In the genomic region with DNA sequence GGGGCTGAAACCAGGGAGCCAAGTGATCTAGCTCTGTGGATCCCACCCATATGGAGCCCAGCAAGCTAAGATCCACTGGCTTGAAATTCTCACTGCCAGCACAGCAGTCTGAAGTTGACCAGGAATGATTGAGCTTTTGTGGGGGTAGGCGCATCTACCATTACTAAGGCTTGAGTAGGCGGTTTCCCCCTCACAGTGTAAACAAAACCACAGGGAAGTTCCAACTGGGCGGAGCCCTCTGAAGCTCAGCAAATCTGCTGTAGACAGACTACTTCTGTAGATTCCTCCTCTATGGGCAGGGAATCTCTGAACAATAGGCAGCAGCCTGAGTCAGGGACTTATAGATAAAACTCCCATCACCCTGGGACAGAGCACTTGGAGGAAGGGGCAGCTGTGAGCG, we compare ENCODE assay signal across 10 cellular contexts.
DNase-seq lines count a peak whose midpoint lies in the region; ATAC-seq and TF ChIP-seq lines count a peak whose summit lies in the region.
"Had no signal": no experiment of that assay in that cellular context is flagged by ENCODE, and none has a peak within 500 bp of the region (broad histone marks: within the 10 kb centered on the region; RNA-seq: fewer than 3 reads in every experiment).

No MANE protein-coding gene starts in this region.

- 83% methylated on average over 4 of the region's 4 CpGs for WGBS in HUES64

- peaks cover 3% of the 10 kb centered on the region for H3K4me1 Mint-ChIP-seq in activated CD8-positive, alpha-beta T cell treated with anti-CD3 and anti-CD28 coated beads for 36 hours (ENCODE audit: low read depth)
- no peaks in the 10 kb centered on the region for H3K4me1 Mint-ChIP-seq in activated CD8-positive, alpha-beta T cell treated with anti-CD3 and anti-CD28 coated beads, Interleukin-2, amount 10 ng/mL, durations not matched to agents 7 days and 5 days (ENCODE audit: low read depth)

- POLR2A ChIA-PET in activated CD8-positive, alpha-beta T cell treated with anti-CD3 and anti-CD28 coated beads for 36 hours (lab: Charles Lee): no interaction called here
- POLR2A ChIA-PET in activated CD8-positive, alpha-beta T cell treated with anti-CD3 and anti-CD28 coated beads, Interleukin-2, amount 10 ng/mL, durations not matched to agents 7 days and 5 days (lab: Charles Lee): no interaction called here

- peak; percentile 48 for DNase-seq in activated CD8-positive, alpha-beta T cell treated with anti-CD3 and anti-CD28 coated beads for 36 hours
- no peak for DNase-seq in activated CD8-positive, alpha-beta T cell treated with anti-CD3 and anti-CD28 coated beads, Interleukin-2, amount 10 ng/mL, durations not matched to agents 7 days and 5 days
- peak; percentile 29 for DNase-seq in astrocyte of the hippocampus (ENCODE audit: low read depth, low spot score)
- DNase-seq in renal cortical epithelial cell (ENCODE audit: low read depth): peak; percentile 66
- no peak for DNase-seq in gastrocnemius medialis
- DNase-seq in COLO829 (ENCODE audit: low spot score): no peak
- DNase-seq in SKM-1 treated with dmso at 0.1 percent for 144 hours (lab: John Stamatoyannopoulos, UW; ENCODE audit: unreplicated experiment): no peak
- DNase-seq: NCI-H1694 treated with DMSO at 0.1 percent for 48 hours had no signal

- H3K4me3 ChIP-seq in HUES64 (ENCODE audit: low read length): no peak overlapping the region
- H3K4me3 ChIP-seq in gastrocnemius medialis: no peak overlapping the region
- H3K4me3 ChIP-seq: SK-N-MC had no signal

- peaks cover 1% of the 10 kb centered on the region for H3K27me3 Mint-ChIP-seq in activated CD8-positive, alpha-beta T cell treated with anti-CD3 and anti-CD28 coated beads for 36 hours
- H3K27me3 Mint-ChIP-seq in activated CD8-positive, alpha-beta T cell treated with anti-CD3 and anti-CD28 coated beads, Interleukin-2, amount 10 ng/mL, durations not matched to agents 7 days and 5 days (ENCODE audit: low read depth): no peaks in the 10 kb centered on the region

- H3K4me3 Mint-ChIP-seq in activated CD8-positive, alpha-beta T cell treated with anti-CD3 and anti-CD28 coated beads for 36 hours: no peak overlapping the region
- no peak overlapping the region for H3K4me3 Mint-ChIP-seq in activated CD8-positive, alpha-beta T cell treated with anti-CD3 and anti-CD28 coated beads, Interleukin-2, amount 10 ng/mL, durations not matched to agents 7 days and 5 days

- H3K27ac ChIP-seq in HUES64 (ENCODE audit: low read depth, low read length) (no peak overlapping the region), gastrocnemius medialis (no peak overlapping the region)
- H3K27ac ChIP-seq: SK-N-MC had no signal

- H3K27me3 ChIP-seq in HUES64 (ENCODE audit: insufficient read depth, low read length): no peaks in the 10 kb centered on the region
- no peaks in the 10 kb centered on the region for H3K27me3 ChIP-seq in gastrocnemius medialis

- no peak overlapping the region for H3K27ac Mint-ChIP-seq in activated CD8-positive, alpha-beta T cell treated with anti-CD3 and anti-CD28 coated beads for 36 hours
- no peak overlapping the region for H3K27ac Mint-ChIP-seq in activated CD8-positive, alpha-beta T cell treated with anti-CD3 and anti-CD28 coated beads, Interleukin-2, amount 10 ng/mL, durations not matched to agents 7 days and 5 days

- peaks cover 10% of the 10 kb centered on the region for H3K9me3 Mint-ChIP-seq in activated CD8-positive, alpha-beta T cell treated with anti-CD3 and anti-CD28 coated beads for 36 hours
- H3K9me3 Mint-ChIP-seq in activated CD8-positive, alpha-beta T cell treated with anti-CD3 and anti-CD28 coated beads, Interleukin-2, amount 10 ng/mL, durations not matched to agents 7 days and 5 days (ENCODE audit: insufficient read depth): no peaks in the 10 kb centered on the region

- no peak for TF ChIP-seq POLR2A in gastrocnemius medialis (IDR thresholded peaks at IDR 0.05)

- H3K4me1 ChIP-seq in HUES64 (ENCODE audit: insufficient read depth, low read length) (0 out of 2 replicates have a peak, but pooled peaks cover 6% of the 10 kb centered on the region), gastrocnemius medialis (no peaks in the 10 kb centered on the region)

- no peak for TF ChIP-seq CTCF in activated CD8-positive, alpha-beta T cell treated with anti-CD3 and anti-CD28 coated beads for 36 hours (IDR thresholded peaks at IDR 0.05)
- no peak for TF ChIP-seq CTCF in gastrocnemius medialis (IDR thresholded peaks at IDR 0.05 in 4 of 5, conservative IDR thresholded peaks at IDR 0.05 in 1 of 5)

- in situ Hi-C loops in gastrocnemius medialis (cut with MboI; ENCODE audit: low sequenced_read_pairs in 4 of 4): no loop called here

- H3K9me3 ChIP-seq in HUES64 (ENCODE audit: insufficient read depth, low read depth, low read length) (no peaks in the 10 kb centered on the region), gastrocnemius medialis (no peaks in the 10 kb centered on the region)

- H3K36me3 ChIP-seq in HUES64 (ENCODE audit: insufficient read depth, low read length) (no peaks in the 10 kb centered on the region), gastrocnemius medialis (no peaks in the 10 kb centered on the region)

- no peaks in the 10 kb centered on the region for H3K36me3 Mint-ChIP-seq in activated CD8-positive, alpha-beta T cell treated with anti-CD3 and anti-CD28 coated beads for 36 hours (ENCODE audit: low read depth)
- no peaks in the 10 kb centered on the region for H3K36me3 Mint-ChIP-seq in activated CD8-positive, alpha-beta T cell treated with anti-CD3 and anti-CD28 coated beads, Interleukin-2, amount 10 ng/mL, durations not matched to agents 7 days and 5 days (ENCODE audit: low read depth)

- ATAC-seq in activated CD8-positive, alpha-beta T cell treated with anti-CD3 and anti-CD28 coated beads for 36 hours: no peak
- no peak for ATAC-seq in activated CD8-positive, alpha-beta T cell treated with anti-CD3 and anti-CD28 coated beads, Interleukin-2, amount 10 ng/mL, durations not matched to agents 7 days and 5 days
- no peak for ATAC-seq in gastrocnemius medialis

- 0 out of 2 replicates have a peak overlapping the region, but pooled peaks have one; percentile 27 for H3K9ac ChIP-seq in HUES64 (ENCODE audit: low read depth, low read length)

- CTCF ChIA-PET in activated CD8-positive, alpha-beta T cell treated with anti-CD3 and anti-CD28 coated beads for 36 hours (lab: Charles Lee): no interaction called here
- CTCF ChIA-PET in activated CD8-positive, alpha-beta T cell treated with anti-CD3 and anti-CD28 coated beads, Interleukin-2, amount 10 ng/mL, durations not matched to agents 7 days and 5 days (lab: Charles Lee): interaction anchor here (0.7 kb wide), 1 partner anchor 706 kb away, joined by 3 read pairs; no protein-coding TSS in a partner anchor

- intact Hi-C loops in activated CD8-positive, alpha-beta T cell treated with anti-CD3 and anti-CD28 coated beads for 36 hours (cut with micrococcal nuclease): no loop called here
- intact Hi-C loops in gastrocnemius medialis (cut with DNase I; ENCODE audit: low total_unique reads): no loop called here

Comparison
In these comparisons a context has a peak if more than half of its experiments do, and no peak if none do; other contexts are left out.
1. DNase-seq: peak in activated CD8-positive, alpha-beta T cell treated with anti-CD3 and anti-CD28 coated beads for 36 hours (single experiment), astrocyte of the hippocampus (single experiment) and renal cortical epithelial cell (single experiment); none in activated CD8-positive, alpha-beta T cell treated with anti-CD3 and anti-CD28 coated beads, Interleukin-2, amount 10 ng/mL, durations not matched to agents 7 days and 5 days (single experiment), gastrocnemius medialis (0 of 2), COLO829 (single experiment) and SKM-1 treated with dmso at 0.1 percent for 144 hours (single experiment).